In the genomic region with DNA sequence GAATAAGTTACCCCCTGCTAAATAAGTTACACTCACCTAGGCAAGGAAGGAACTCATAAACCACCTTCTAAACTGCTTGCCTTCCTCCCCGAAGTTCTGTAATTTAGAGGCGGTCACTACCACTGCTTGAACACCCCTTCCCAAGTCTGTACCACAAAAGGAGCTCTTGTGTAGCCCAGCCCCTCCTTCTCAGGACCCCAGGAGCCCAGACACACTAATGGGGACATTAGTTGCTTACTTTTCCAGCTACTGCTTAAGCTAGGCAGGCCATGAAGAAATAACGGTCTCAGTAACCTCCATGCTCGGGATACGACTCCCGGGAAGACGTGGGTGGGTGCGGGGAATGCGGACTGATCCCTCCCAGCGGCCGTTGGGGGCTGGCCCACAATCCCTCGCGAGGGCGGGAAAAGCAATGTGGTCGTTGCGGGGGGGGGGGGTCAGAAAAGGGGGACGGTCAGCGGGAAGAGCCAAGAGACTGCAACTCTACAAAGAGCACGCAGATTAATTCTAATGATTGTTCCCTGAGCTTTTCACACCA, we compare ENCODE assay signal across 8 cellular contexts. TPM values are rescaled to one million over a fixed set of nuclear protein-coding genes. Genes with fewer than 3 reads are reported as not detected.
DNase-seq lines count a peak whose midpoint lies in the region; ATAC-seq and TF ChIP-seq lines count a peak whose summit lies in the region.

TEX14 (minus strand) TSS at position 345 of the 538 bp plus-strand sequence. CDS start 40,044 bp downstream, outside the sequence.

- H3K27ac ChIP-seq in heart right ventricle: peak within 1 kb of the TSS in 9 of 10 donors; percentile 67 to 90 (median 82)

- no peaks in the 10 kb centered on the region for H3K36me3 Mint-ChIP-seq in brain

- H3K27me3 ChIP-seq in heart right ventricle: no peaks in the 10 kb centered on the region

- peaks cover 30% of the 10 kb centered on the region for H3K4me1 Mint-ChIP-seq in brain

- intact Hi-C loops in heart right ventricle (cut with DNase I) (loop anchor here in 8 of 10 donors (1.0 to 10.0 kb wide), 11 partner anchors 33 to 175 kb away; no protein-coding TSS in a partner anchor), Right ventricle myocardium superior (cut with DNase I) (no loop called here)

- no peaks in the 10 kb centered on the region for H3K27me3 Mint-ChIP-seq in brain

- ATAC-seq in heart right ventricle: peak in 2 of 8 donors; percentile 3 to 36
- no peak for ATAC-seq in Right ventricle myocardium superior (ENCODE audit: poor library complexity)
- no peak for ATAC-seq in HG03342 (IDR thresholded peaks at IDR 0.05; ENCODE audit: unreplicated experiment)
- ATAC-seq in GM18858 (IDR thresholded peaks at IDR 0.05; ENCODE audit: unreplicated experiment): no peak

- H3K4me1 ChIP-seq in heart right ventricle: peaks cover 0 to 25% (median 16%) of the 10 kb centered on the region in 9 donors

- TF ChIP-seq CTCF in heart right ventricle (IDR thresholded peaks at IDR 0.05) (no peak), brain (conservative IDR thresholded peaks at IDR 0.05) (no peak)

- H3K27ac Mint-ChIP-seq in brain: peak within 1 kb of the TSS; percentile 30 to 92 (median 89)

- DNase-seq in heart right ventricle: peak in 1 of 2 donors; percentile 15
- DNase-seq in Right ventricle myocardium superior: no peak
- DNase-seq in mesenteric fat pad (ENCODE audit: low spot score): peak; percentile 33
- DNase-seq in COLO829 (ENCODE audit: low spot score): no peak
- no peak for DNase-seq in SIG-M5 treated with dmso at 0.1 percent for 504 hours (lab: John Stamatoyannopoulos, UW; ENCODE audit: unreplicated experiment)

- H3K4me3 ChIP-seq in heart right ventricle: peak within 1 kb of the TSS; percentile 21 to 87 (median 72)

- WGBS in heart right ventricle, 2 donors: 87 to 91% methylated on average over 18 to 19 of the region's 19 CpGs

- no peaks in the 10 kb centered on the region for H3K9me3 Mint-ChIP-seq in brain

- H3K4me3 Mint-ChIP-seq in brain: peak within 1 kb of the TSS; percentile 85 to 92 (median 88)

- H3K9me3 ChIP-seq in heart right ventricle: no peaks in the 10 kb centered on the region

- H3K36me3 ChIP-seq in heart right ventricle: peaks cover 0 to 16% (median 4%) of the 10 kb centered on the region in 9 donors

RNA-seq across cellular contexts. Expression of gene TEX14, which starts in this region (rescaled TPM):
- total RNA-seq in heart right ventricle (under 1 TPM in 6 of 10 donors, not detected in 4; 0.05 to 0.19 (median 0.14) TPM), Right ventricle myocardium superior (0.13 TPM), mesenteric fat pad (0.10 TPM)
- polyA plus RNA-seq in heart right ventricle (under 1 TPM; 0.07 to 0.88 TPM), brain (ENCODE audit: insufficient read depth, low read depth, low replicate concordance) (0.36 TPM)

Comparison
In these comparisons a context has a peak if more than half of its experiments do, and no peak if none do; other contexts are left out.
1. Peak in DNase-seq in mesenteric fat pad; RNA of the gene not detected or under 1 TPM.